1 cellular context compared by ENCODE assay signal in the genomic region with DNA sequence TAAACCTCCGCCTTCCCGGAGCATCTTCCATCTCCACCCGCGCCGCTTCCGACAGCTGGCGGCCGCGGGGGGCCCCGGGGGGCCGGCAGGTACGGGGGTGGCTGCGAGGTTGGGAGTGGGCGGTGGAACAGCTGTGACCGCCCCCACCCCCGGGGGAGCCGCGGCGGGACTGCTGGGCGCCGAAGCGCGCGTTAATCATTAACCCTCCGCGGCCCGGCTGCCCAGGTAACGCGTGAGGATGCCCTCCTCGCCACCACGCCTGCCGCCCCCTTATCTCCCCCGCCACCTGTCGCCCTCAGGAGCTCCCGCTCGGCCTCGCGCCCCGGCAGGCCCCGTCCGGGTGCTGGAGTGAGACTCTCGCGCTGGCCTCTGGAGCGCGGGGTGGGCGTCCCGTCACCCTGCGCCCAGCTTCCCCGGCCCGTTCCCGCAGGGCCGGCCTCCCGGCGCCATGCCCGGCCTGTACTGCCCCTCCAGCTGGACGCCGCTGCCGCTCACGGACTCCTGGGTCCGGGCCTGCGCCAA.
TF ChIP-seq lines count a peak whose summit lies in the region.

No MANE protein-coding gene starts in this region.

TF ChIP-seq in HepG2, 621 proteins besides CTCF, POLR2A, EP300 and RAD21 (continues in another document):
- TF ChIP-seq GABPA (IDR thresholded peaks at IDR 0.05; ENCODE audit: low read depth, low read length) (no peak), GABPA (CRISPR knock-in tag; IDR thresholded peaks at IDR 0.05; ENCODE audit: low read depth) (no peak), CENPBD1 (CRISPR knock-in tag; IDR thresholded peaks at IDR 0.05; ENCODE audit: borderline replicate concordance, low read depth) (no peak), TEF (CRISPR knock-in tag; IDR thresholded peaks at IDR 0.05) (no peak), ZNF275 (CRISPR knock-in tag; IDR thresholded peaks at IDR 0.05; ENCODE audit: borderline replicate concordance) (no peak), NONO (IDR thresholded peaks at IDR 0.05) (no peak), NONO (CRISPR knock-in tag; conservative IDR thresholded peaks at IDR 0.05) (peak; percentile 56; the same call in 1 of the 2 replicates), HOXA5 (CRISPR knock-in tag; IDR thresholded peaks at IDR 0.05) (no peak), ZNF572 (CRISPR knock-in tag; IDR thresholded peaks at IDR 0.05) (no peak), ZNF687 (CRISPR knock-in tag; IDR thresholded peaks at IDR 0.05) (peak; percentile 55), SRSF1 (optimal IDR thresholded peaks at IDR 0.05; ENCODE audit: low read depth, low read length) (no peak), MTA3 (CRISPR knock-in tag; IDR thresholded peaks at IDR 0.05) (no peak), MXI1 (IDR thresholded peaks at IDR 0.05; ENCODE audit: borderline replicate concordance, low read depth, low read length) (peak; percentile 27; the same call in 1 of the 3 replicates), ZBTB42 (CRISPR knock-in tag; IDR thresholded peaks at IDR 0.05) (no peak), ZNF570 (CRISPR knock-in tag; IDR thresholded peaks at IDR 0.05; ENCODE audit: borderline replicate concordance) (no peak), ZNF414 (CRISPR knock-in tag; IDR thresholded peaks at IDR 0.05) (no peak), SMAD9 (CRISPR knock-in tag; IDR thresholded peaks at IDR 0.05) (0 out of 2 replicates have a peak, but pooled peaks have one; percentile 27), ZNF563 (CRISPR knock-in tag; IDR thresholded peaks at IDR 0.05) (peak; percentile 49; the same call in 1 of the 2 replicates), ZNF761 (CRISPR knock-in tag; conservative IDR thresholded peaks at IDR 0.05) (no peak), ZSCAN9 (CRISPR knock-in tag; IDR thresholded peaks at IDR 0.05; ENCODE audit: borderline replicate concordance) (no peak), KDM1A (CRISPR knock-in tag; IDR thresholded peaks at IDR 0.05) (no peak), SP140L (CRISPR knock-in tag; IDR thresholded peaks at IDR 0.05; ENCODE audit: borderline replicate concordance) (no peak), SPEN (CRISPR knock-in tag; IDR thresholded peaks at IDR 0.05; ENCODE audit: low read depth) (no peak), SYNCRIP (IDR thresholded peaks at IDR 0.05; ENCODE audit: insufficient read depth, low read depth, low read length) (no peak), ZNF354B (CRISPR knock-in tag; IDR thresholded peaks at IDR 0.05) (no peak), EZH2 (conservative IDR thresholded peaks at IDR 0.05; ENCODE audit: low read depth, low read length) (no peak), RORA (CRISPR knock-in tag; IDR thresholded peaks at IDR 0.05) (no peak), KDM5A (IDR thresholded peaks at IDR 0.05; ENCODE audit: borderline replicate concordance, low read length) (no peak), RARA (CRISPR knock-in tag; IDR thresholded peaks at IDR 0.05) (no peak), NR2C2 (CRISPR knock-in tag; IDR thresholded peaks at IDR 0.05; ENCODE audit: borderline replicate concordance) (no peak), ZNF891 (CRISPR knock-in tag; IDR thresholded peaks at IDR 0.05) (no peak), ZFY (CRISPR knock-in tag; IDR thresholded peaks at IDR 0.05) (0 out of 2 replicates have a peak, but pooled peaks have one; percentile 9), ZNF567 (CRISPR knock-in tag; IDR thresholded peaks at IDR 0.05; ENCODE audit: borderline replicate concordance) (no peak), MIER2 (CRISPR knock-in tag; IDR thresholded peaks at IDR 0.05) (no peak), ZNF224 (CRISPR knock-in tag; IDR thresholded peaks at IDR 0.05) (no peak), ZNF205 (CRISPR knock-in tag; IDR thresholded peaks at IDR 0.05) (no peak), ZNF850 (CRISPR knock-in tag; conservative IDR thresholded peaks at IDR 0.05) (no peak), ZNF790 (CRISPR knock-in tag; IDR thresholded peaks at IDR 0.05; ENCODE audit: borderline replicate concordance) (no peak), HDAC1 (CRISPR knock-in tag; IDR thresholded peaks at IDR 0.05) (0 out of 2 replicates have a peak, but pooled peaks have one; percentile 34), MTF1 (CRISPR knock-in tag; IDR thresholded peaks at IDR 0.05) (no peak), RXRA (CRISPR knock-in tag; IDR thresholded peaks at IDR 0.05) (no peak), TARDBP (CRISPR knock-in tag; IDR thresholded peaks at IDR 0.05) (no peak), PLRG1 (conservative IDR thresholded peaks at IDR 0.05) (no peak), MXD4 (CRISPR knock-in tag; IDR thresholded peaks at IDR 0.05) (peak; percentile 40; the same call in 1 of the 2 replicates), ERF (CRISPR knock-in tag; IDR thresholded peaks at IDR 0.05) (no peak), POGK (CRISPR knock-in tag; conservative IDR thresholded peaks at IDR 0.05) (0 out of 2 replicates have a peak, but pooled peaks have one; percentile 14), NCOA2 (CRISPR knock-in tag; IDR thresholded peaks at IDR 0.05) (no peak), ZNF878 (CRISPR knock-in tag; IDR thresholded peaks at IDR 0.05) (no peak)
- TF ChIP-seq, protein P1, sequence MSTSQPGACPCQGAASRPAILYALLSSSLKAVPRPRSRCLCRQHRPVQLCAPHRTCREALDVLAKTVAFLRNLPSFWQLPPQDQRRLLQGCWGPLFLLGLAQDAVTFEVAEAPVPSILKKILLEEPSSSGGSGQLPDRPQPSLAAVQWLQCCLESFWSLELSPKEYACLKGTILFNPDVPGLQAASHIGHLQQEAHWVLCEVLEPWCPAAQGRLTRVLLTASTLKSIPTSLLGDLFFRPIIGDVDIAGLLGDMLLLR (CRISPR knock-in tag; IDR thresholded peaks at IDR 0.05): 0 out of 2 replicates have a peak, but pooled peaks have one; percentile 42
- TF ChIP-seq, protein P2, sequence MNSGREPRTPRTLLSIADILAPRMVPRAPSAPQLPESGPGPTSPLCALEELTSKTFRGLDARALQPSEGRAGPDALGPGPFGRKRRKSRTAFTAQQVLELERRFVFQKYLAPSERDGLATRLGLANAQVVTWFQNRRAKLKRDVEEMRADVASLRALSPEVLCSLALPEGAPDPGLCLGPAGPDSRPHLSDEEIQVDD (CRISPR knock-in tag; IDR thresholded peaks at IDR 0.05; ENCODE audit: borderline replicate concordance): no peak
- TF ChIP-seq, protein P3, sequence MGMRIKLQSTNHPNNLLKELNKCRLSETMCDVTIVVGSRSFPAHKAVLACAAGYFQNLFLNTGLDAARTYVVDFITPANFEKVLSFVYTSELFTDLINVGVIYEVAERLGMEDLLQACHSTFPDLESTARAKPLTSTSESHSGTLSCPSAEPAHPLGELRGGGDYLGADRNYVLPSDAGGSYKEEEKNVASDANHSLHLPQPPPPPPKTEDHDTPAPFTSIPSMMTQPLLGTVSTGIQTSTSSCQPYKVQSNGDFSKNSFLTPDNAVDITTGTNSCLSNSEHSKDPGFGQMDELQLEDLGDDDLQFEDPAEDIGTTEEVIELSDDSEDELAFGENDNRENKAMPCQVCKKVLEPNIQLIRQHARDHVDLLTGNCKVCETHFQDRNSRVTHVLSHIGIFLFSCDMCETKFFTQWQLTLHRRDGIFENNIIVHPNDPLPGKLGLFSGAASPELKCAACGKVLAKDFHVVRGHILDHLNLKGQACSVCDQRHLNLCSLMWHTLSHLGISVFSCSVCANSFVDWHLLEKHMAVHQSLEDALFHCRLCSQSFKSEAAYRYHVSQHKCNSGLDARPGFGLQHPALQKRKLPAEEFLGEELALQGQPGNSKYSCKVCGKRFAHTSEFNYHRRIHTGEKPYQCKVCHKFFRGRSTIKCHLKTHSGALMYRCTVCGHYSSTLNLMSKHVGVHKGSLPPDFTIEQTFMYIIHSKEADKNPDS (CRISPR knock-in tag; IDR thresholded peaks at IDR 0.05): no peak
- TF ChIP-seq, protein P4, sequence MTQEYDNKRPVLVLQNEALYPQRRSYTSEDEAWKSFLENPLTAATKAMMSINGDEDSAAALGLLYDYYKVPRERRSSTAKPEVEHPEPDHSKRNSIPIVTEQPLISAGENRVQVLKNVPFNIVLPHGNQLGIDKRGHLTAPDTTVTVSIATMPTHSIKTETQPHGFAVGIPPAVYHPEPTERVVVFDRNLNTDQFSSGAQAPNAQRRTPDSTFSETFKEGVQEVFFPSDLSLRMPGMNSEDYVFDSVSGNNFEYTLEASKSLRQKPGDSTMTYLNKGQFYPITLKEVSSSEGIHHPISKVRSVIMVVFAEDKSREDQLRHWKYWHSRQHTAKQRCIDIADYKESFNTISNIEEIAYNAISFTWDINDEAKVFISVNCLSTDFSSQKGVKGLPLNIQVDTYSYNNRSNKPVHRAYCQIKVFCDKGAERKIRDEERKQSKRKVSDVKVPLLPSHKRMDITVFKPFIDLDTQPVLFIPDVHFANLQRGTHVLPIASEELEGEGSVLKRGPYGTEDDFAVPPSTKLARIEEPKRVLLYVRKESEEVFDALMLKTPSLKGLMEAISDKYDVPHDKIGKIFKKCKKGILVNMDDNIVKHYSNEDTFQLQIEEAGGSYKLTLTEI (CRISPR knock-in tag; conservative IDR thresholded peaks at IDR 0.05): no peak
- TF ChIP-seq, protein P5, sequence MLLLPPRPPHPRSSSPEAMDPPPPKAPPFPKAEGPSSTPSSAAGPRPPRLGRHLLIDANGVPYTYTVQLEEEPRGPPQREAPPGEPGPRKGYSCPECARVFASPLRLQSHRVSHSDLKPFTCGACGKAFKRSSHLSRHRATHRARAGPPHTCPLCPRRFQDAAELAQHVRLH (CRISPR knock-in tag; IDR thresholded peaks at IDR 0.05; ENCODE audit: borderline replicate concordance, low read depth): no peak
- TF ChIP-seq, protein P6, sequence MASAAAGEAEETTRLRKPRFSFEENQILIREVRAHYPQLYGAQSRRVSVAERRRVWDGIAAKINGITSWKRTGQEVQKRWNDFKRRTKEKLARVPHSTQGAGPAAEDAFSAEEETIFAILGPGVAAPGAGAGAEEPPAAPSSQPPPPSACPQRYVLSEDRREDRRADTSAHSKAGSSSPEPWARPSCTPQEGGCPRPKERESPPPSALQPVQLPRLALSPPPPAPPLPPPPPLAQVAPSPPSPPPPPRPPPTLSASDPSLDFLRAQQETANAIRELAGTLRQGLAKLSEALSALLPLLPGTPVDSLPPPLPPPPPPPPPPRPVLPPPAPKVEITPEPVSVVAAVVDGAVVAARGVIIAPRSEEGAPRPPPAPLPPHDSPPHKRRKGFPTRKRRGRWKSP (CRISPR knock-in tag; IDR thresholded peaks at IDR 0.05): no peak
